In the genomic region with DNA sequence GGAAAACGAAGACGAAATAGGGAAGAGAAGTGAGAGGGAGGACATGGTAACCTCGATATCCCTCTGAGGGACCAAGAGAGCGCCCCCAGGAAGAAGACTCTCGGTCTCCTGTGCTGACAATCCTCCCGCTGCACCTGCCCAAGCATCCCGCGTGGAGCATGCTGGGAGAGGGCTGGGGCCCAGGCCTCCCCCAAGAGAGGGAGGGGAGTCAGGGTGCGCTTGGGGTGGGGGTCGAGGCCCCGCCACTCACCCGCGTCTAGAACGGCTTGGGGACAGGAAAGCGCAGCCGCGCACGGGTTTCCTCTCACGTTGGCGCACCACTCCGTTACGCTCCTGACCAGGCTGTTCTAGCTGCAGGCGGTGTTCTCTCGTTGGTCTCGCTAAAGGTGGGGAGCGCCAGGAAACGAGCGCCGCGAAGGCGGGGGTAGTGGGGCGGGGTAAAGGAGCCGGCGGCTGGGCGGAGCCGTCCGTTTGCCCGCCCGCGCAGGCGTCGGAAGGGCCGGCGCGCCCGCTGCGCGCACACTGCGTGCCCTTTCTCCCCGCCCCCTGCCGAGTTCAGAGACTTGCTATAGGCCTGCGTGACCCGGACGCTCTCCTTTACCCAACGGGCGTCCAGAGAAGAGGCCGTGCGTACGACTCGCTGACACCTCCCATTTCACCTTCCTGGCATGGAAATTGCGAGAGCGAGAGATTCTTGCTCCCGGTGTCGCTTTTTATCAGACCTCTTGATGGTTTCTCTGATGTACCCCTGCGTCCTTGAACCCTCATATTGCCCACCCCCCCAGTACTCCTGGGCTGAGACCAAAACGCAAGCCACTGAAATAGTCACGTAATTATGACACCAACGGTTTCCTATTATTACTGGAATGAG, we compare ENCODE assay signal across 8 cellular contexts. TPM values are rescaled to one million over a fixed set of nuclear protein-coding genes. Genes with fewer than 3 reads are reported as not detected.
DNase-seq lines count a peak whose midpoint lies in the region; ATAC-seq lines count a peak whose summit lies in the region.

C1GALT1C1 (minus strand) TSS at position 388 of the 871 bp plus-strand sequence. CDS start 2,888 bp downstream, outside the sequence.

- H2AFZ ChIP-seq in Karpas-422 (ENCODE audit: low read length) = no peak within 1 kb of the TSS

- peaks cover 14% of the 10 kb centered on the region for H3K4me1 ChIP-seq in Karpas-422 (ENCODE audit: low read length)

- peak within 1 kb of the TSS; percentile 99 for H3K27ac Mint-ChIP-seq in activated T-helper 1 cell treated with anti-CD3 and anti-CD28 coated beads, Interleukin-12 subunit alpha, Interleukin-12 subunit beta, Interleukin-2, Interleukin-4 antibody, amounts not matched to agents 30 ng/mL and 10 ng/mL and 1 ng/mL, durations not matched to agents 14 hours and 24 hours and 36 hours
- peak within 1 kb of the TSS; percentile 93 to 99 (median 98) for H3K27ac Mint-ChIP-seq in naive B cell
- peak within 1 kb of the TSS; percentile 98 for H3K27ac Mint-ChIP-seq in stimulated activated memory B cell treated with anti-CD40 and anti-IgM and Interleukin-4, amounts not matched to agents 10 μg/mL and 1 μg/mL and 100 μg/mL, for 72 hours

- peaks cover 13% of the 10 kb centered on the region for H3K36me3 Mint-ChIP-seq in activated T-helper 1 cell treated with anti-CD3 and anti-CD28 coated beads, Interleukin-12 subunit alpha, Interleukin-12 subunit beta, Interleukin-2, Interleukin-4 antibody, amounts not matched to agents 30 ng/mL and 10 ng/mL and 1 ng/mL, durations not matched to agents 14 hours and 24 hours and 36 hours (ENCODE audit: low read depth)
- no peaks in the 10 kb centered on the region for H3K36me3 Mint-ChIP-seq in naive B cell
- no peaks in the 10 kb centered on the region for H3K36me3 Mint-ChIP-seq in stimulated activated memory B cell treated with anti-CD40 and anti-IgM and Interleukin-4, amounts not matched to agents 10 μg/mL and 1 μg/mL and 100 μg/mL, for 72 hours

- H3K27me3 ChIP-seq in Karpas-422 (ENCODE audit: low read length) = no peaks in the 10 kb centered on the region

- H4K20me1 ChIP-seq in Karpas-422 (ENCODE audit: insufficient read depth, low read depth, low read length) = no peaks in the 10 kb centered on the region

- no peaks in the 10 kb centered on the region for H3K36me3 ChIP-seq in Karpas-422 (ENCODE audit: insufficient read depth, low read length)

- peak within 1 kb of the TSS; percentile 93 for H3K4me3 Mint-ChIP-seq in activated T-helper 1 cell treated with anti-CD3 and anti-CD28 coated beads, Interleukin-12 subunit alpha, Interleukin-12 subunit beta, Interleukin-2, Interleukin-4 antibody, amounts not matched to agents 30 ng/mL and 10 ng/mL and 1 ng/mL, durations not matched to agents 14 hours and 24 hours and 36 hours
- peak within 1 kb of the TSS; percentile 84 to 95 (median 90) for H3K4me3 Mint-ChIP-seq in naive B cell
- peak within 1 kb of the TSS; percentile 97 for H3K4me3 Mint-ChIP-seq in stimulated activated memory B cell treated with anti-CD40 and anti-IgM and Interleukin-4, amounts not matched to agents 10 μg/mL and 1 μg/mL and 100 μg/mL, for 72 hours

- H3K4me1 Mint-ChIP-seq in activated T-helper 1 cell treated with anti-CD3 and anti-CD28 coated beads, Interleukin-12 subunit alpha, Interleukin-12 subunit beta, Interleukin-2, Interleukin-4 antibody, amounts not matched to agents 30 ng/mL and 10 ng/mL and 1 ng/mL, durations not matched to agents 14 hours and 24 hours and 36 hours (ENCODE audit: low read depth) = peaks cover 16% of the 10 kb centered on the region
- peaks cover 0 to 9% (median 0%) of the 10 kb centered on the region in 3 donors for H3K4me1 Mint-ChIP-seq in naive B cell
- H3K4me1 Mint-ChIP-seq in stimulated activated memory B cell treated with anti-CD40 and anti-IgM and Interleukin-4, amounts not matched to agents 10 μg/mL and 1 μg/mL and 100 μg/mL, for 72 hours = peaks cover 5% of the 10 kb centered on the region

- peak within 1 kb of the TSS; percentile 81 for H3K4me3 ChIP-seq in Karpas-422 (ENCODE audit: low read length)

- H3K9me3 ChIP-seq in Karpas-422 (ENCODE audit: low read length) = no peaks in the 10 kb centered on the region

- intact Hi-C loops in activated T-helper 1 cell treated with anti-CD3 and anti-CD28 coated beads, Interleukin-12 subunit alpha, Interleukin-12 subunit beta, Interleukin-2, Interleukin-4 antibody, amounts not matched to agents 30 ng/mL and 10 ng/mL and 1 ng/mL, durations not matched to agents 14 hours and 24 hours and 36 hours (cut with micrococcal nuclease) = loop anchor here (1.0 to 2.0 kb wide), 9 partner anchors 26 to 379 kb away; partner anchors contain the start of genes LAMP2, MCTS1 and ZBTB33

- H3K27me3 Mint-ChIP-seq in activated T-helper 1 cell treated with anti-CD3 and anti-CD28 coated beads, Interleukin-12 subunit alpha, Interleukin-12 subunit beta, Interleukin-2, Interleukin-4 antibody, amounts not matched to agents 30 ng/mL and 10 ng/mL and 1 ng/mL, durations not matched to agents 14 hours and 24 hours and 36 hours (ENCODE audit: insufficient read depth) = no peaks in the 10 kb centered on the region
- H3K27me3 Mint-ChIP-seq in naive B cell = no peaks in the 10 kb centered on the region
- H3K27me3 Mint-ChIP-seq in stimulated activated memory B cell treated with anti-CD40 and anti-IgM and Interleukin-4, amounts not matched to agents 10 μg/mL and 1 μg/mL and 100 μg/mL, for 72 hours = no peaks in the 10 kb centered on the region

- H3K9me2 ChIP-seq in Karpas-422 (replicated peaks; ENCODE audit: insufficient read depth, low read length) = no peaks in the 10 kb centered on the region; the same call in 1 of the 2 replicates

- DNase-seq in DMS79 treated with DMSO at 0.1 percent for 48 hours (lab: John Stamatoyannopoulos, UW) (peak; percentile 94), Karpas-422 (peak; percentile 96), RKO (ENCODE audit: low spot score) (peak; percentile 93), fibroblast of gingiva (ENCODE audit: low read depth) (peak; percentile 94), naive B cell (peak; percentile 93)
- DNase-seq in activated T-helper 1 cell treated with anti-CD3 and anti-CD28 coated beads, Interleukin-12 subunit alpha, Interleukin-12 subunit beta, Interleukin-2, Interleukin-4 antibody, amounts not matched to agents 30 ng/mL and 10 ng/mL and 1 ng/mL, durations not matched to agents 14 hours and 24 hours and 36 hours (ENCODE audit: low spot score) = peak; percentile 88

- peak within 1 kb of the TSS; percentile 87 for H3K4me2 ChIP-seq in Karpas-422 (ENCODE audit: low read depth, low read length, poor library complexity, severe bottlenecking)

- peak within 1 kb of the TSS; percentile 80 for H3K27ac ChIP-seq in Karpas-422 (ENCODE audit: low read length)

- peak within 1 kb of the TSS; percentile 82 for H3K9ac ChIP-seq in Karpas-422 (ENCODE audit: low read length)

- H3K79me2 ChIP-seq in Karpas-422 (ENCODE audit: low read length) = peaks cover 29% of the 10 kb centered on the region

- ATAC-seq in GM21825 (IDR thresholded peaks at IDR 0.05; ENCODE audit: unreplicated experiment) (peak; percentile 96), naive B cell (ENCODE audit: low read depth in 2 of 2) (peak; percentile 86 to 87)
- peak; percentile 98 for ATAC-seq in stimulated activated memory B cell treated with anti-CD40 and anti-IgM and Interleukin-4, amounts not matched to agents 10 μg/mL and 1 μg/mL and 100 μg/mL, for 72 hours

- H3K9me3 Mint-ChIP-seq in activated T-helper 1 cell treated with anti-CD3 and anti-CD28 coated beads, Interleukin-12 subunit alpha, Interleukin-12 subunit beta, Interleukin-2, Interleukin-4 antibody, amounts not matched to agents 30 ng/mL and 10 ng/mL and 1 ng/mL, durations not matched to agents 14 hours and 24 hours and 36 hours = no peaks in the 10 kb centered on the region
- H3K9me3 Mint-ChIP-seq in naive B cell = peaks cover 0 to 1% (median 0%) of the 10 kb centered on the region in 7 donors
- no peaks in the 10 kb centered on the region for H3K9me3 Mint-ChIP-seq in stimulated activated memory B cell treated with anti-CD40 and anti-IgM and Interleukin-4, amounts not matched to agents 10 μg/mL and 1 μg/mL and 100 μg/mL, for 72 hours

RNA-seq across cellular contexts. Expression of gene C1GALT1C1, which starts in this region (rescaled TPM):
- 20.7 and 25.8 TPM in 2 replicates for total RNA-seq in Karpas-422 (2014; rRNA removed; shearing (Covaris generic); ENCODE audit: low replicate concordance)
- total RNA-seq in activated T-helper 1 cell treated with anti-CD3 and anti-CD28 coated beads, Interleukin-12 subunit alpha, Interleukin-12 subunit beta, Interleukin-2, Interleukin-4 antibody, amounts not matched to agents 30 ng/mL and 10 ng/mL and 1 ng/mL, durations not matched to agents 14 hours and 24 hours and 36 hours = 21.0 and 23.7 TPM in 2 replicates
- polyA plus RNA-seq in naive B cell (ENCODE audit: low read depth in 6 of 6) = 10 to 100 TPM in 4 of 6 donors, 1 to 10 TPM in 2; 8.6 to 35.9 (median 12.8) TPM

Comparison
In these comparisons a context has a peak if more than half of its experiments do, and no peak if none do; other contexts are left out.
1. Peak in every context shown above with its lines: DNase-seq, ATAC-seq, H3K4me3 ChIP-seq and H3K27ac ChIP-seq.